1 cellular context compared by ENCODE assay signal in genomic region chr11:57530596-57531507, GRCh38.
A peak's percentile ranks its signal among the peaks of the same experiment; 100 is the strongest.
TF ChIP-seq lines count a peak whose summit lies in the region.

TSS of gene TIMM10 (minus strand) at chr11:57530754. CDS start at chr11:57530189, 565 bp downstream.

TF ChIP-seq in A549, 52 proteins besides CTCF, POLR2A, EP300 and RAD21 (continued from another document):
- TF ChIP-seq CHD2 (IDR thresholded peaks at IDR 0.05; ENCODE audit: low read length, partially characterized antibody) = peak; percentile 29
TF ChIP-seq in A549: peak in this region for 9.
